8 cellular contexts compared by ENCODE assay signal in the genomic region with DNA sequence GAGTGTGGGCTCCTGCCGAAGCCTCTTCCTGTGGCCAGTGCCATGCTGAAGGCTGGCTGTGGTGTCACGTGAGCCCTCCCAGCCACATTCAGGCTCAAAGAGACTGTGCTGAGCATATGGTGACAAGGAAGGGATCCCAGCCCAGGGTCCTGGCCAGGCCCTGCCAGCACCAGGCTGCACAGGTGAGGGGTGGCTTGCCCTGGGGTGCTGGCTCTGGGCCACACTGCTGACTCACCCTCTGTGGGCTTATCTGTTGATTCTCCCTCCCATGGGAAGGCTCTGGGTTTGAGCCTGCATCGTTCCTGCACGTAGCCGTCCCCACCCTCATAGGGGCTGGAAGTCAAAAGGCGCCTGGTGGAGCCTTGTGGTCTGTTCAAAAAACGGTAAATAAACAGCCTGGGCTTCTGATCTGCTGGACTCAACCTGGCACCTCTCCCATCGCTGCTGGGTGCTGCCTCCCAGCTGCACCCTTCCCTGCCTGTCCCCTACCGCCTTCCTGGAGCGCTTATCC. TPM values are rescaled to one million over a fixed set of nuclear protein-coding genes. Genes with fewer than 3 reads are reported as not detected.
DNase-seq lines count a peak whose midpoint lies in the region; ATAC-seq, FAIRE-seq and TF ChIP-seq lines count a peak whose summit lies in the region.

No MANE protein-coding gene starts in this region.

- H3K4me1 ChIP-seq in CD4-positive, CD25-positive, alpha-beta regulatory T cell (ENCODE audit: control insufficient read depth, insufficient read depth, low read length, poor library complexity, severe bottlenecking) = peaks cover 25% of the 10 kb centered on the region
- H3K4me1 ChIP-seq in keratinocyte (ENCODE audit: control insufficient read depth, extremely low read depth, insufficient read depth, low read length) = peaks cover 54% of the 10 kb centered on the region

- no peak overlapping the region for H2AFZ ChIP-seq in keratinocyte (ENCODE audit: control insufficient read depth, low read length)

- H3K4me3 ChIP-seq in CD4-positive, CD25-positive, alpha-beta regulatory T cell (ENCODE audit: low read depth, low read length) = no peak overlapping the region
- H3K4me3 ChIP-seq in keratinocyte (ENCODE audit: control insufficient read depth in 2 of 3, extremely low read depth in 1 of 3, insufficient read depth in 2 of 3, low read depth in 1 of 3, low read length in 3 of 3) (peak overlapping the region in 1 of 3 experiments; percentile 9), coronary artery (no peak overlapping the region)

- no peak overlapping the region for H3K27ac ChIP-seq in CD4-positive, CD25-positive, alpha-beta regulatory T cell (ENCODE audit: insufficient read depth, low read length, poor library complexity, severe bottlenecking)
- peak overlapping the region; percentile 63 for H3K27ac ChIP-seq in keratinocyte (ENCODE audit: control insufficient read depth, insufficient read depth, low read length)
- H3K27ac ChIP-seq in temporal lobe (ENCODE audit: low read depth, low read length) = peak overlapping the region; percentile 97
- peak overlapping the region in 1 of 2 donors; percentile 66 for H3K27ac ChIP-seq in coronary artery

- peak; percentile 46 for FAIRE-seq in keratinocyte (lab: Jason Lieb, UNC)

- no peak for DNase-seq in CD4-positive, CD25-positive, alpha-beta regulatory T cell
- DNase-seq in LHCN-M2 (ENCODE audit: low read depth) = peak; percentile 54
- peak; percentile 58 for DNase-seq in amniotic epithelial cell (ENCODE audit: low read depth)
- peak; percentile 40 for DNase-seq in keratinocyte (ENCODE audit: low read depth, low spot score)
- no peak for DNase-seq in OCI-M2 (lab: John Stamatoyannopoulos, UW; ENCODE audit: unreplicated experiment)
- no peak for DNase-seq in effector CD8-positive, alpha-beta T cell (lab: John Stamatoyannopoulos, UW)
- DNase-seq in coronary artery (ENCODE audit: low spot score) = no peak

- peaks cover 78% of the 10 kb centered on the region for H3K79me2 ChIP-seq in keratinocyte (ENCODE audit: control insufficient read depth, insufficient read depth, low read length)

- peaks cover 34% of the 10 kb centered on the region for H4K20me1 ChIP-seq in keratinocyte (ENCODE audit: control insufficient read depth, extremely low read depth, insufficient read depth, low read length)

- peak overlapping the region; percentile 68 for H3K4me2 ChIP-seq in keratinocyte (ENCODE audit: control insufficient read depth, extremely low read depth, insufficient read depth, low read depth, low read length)

- H3K36me3 Mint-ChIP-seq in CD4-positive, CD25-positive, alpha-beta regulatory T cell = no peaks in the 10 kb centered on the region

- H3K27me3 ChIP-seq in CD4-positive, CD25-positive, alpha-beta regulatory T cell (ENCODE audit: control insufficient read depth, insufficient read depth, low read length) = no peaks in the 10 kb centered on the region
- no peaks in the 10 kb centered on the region for H3K27me3 ChIP-seq in keratinocyte (ENCODE audit: control insufficient read depth, extremely low read depth, insufficient read depth, low read length)

- no peaks in the 10 kb centered on the region for H3K27me3 Mint-ChIP-seq in CD4-positive, CD25-positive, alpha-beta regulatory T cell

- no peaks in the 10 kb centered on the region for H3K9me3 Mint-ChIP-seq in CD4-positive, CD25-positive, alpha-beta regulatory T cell

- no peak for TF ChIP-seq CTCF in keratinocyte (optimal IDR thresholded peaks at IDR 0.05 in 1 of 3, IDR thresholded peaks at IDR 0.05 in 1 of 3, conservative IDR thresholded peaks at IDR 0.05 in 1 of 3; ENCODE audit: extremely low read depth in 1 of 3, insufficient read depth in 2 of 3, low read length in 3 of 3)
- TF ChIP-seq CTCF in coronary artery (IDR thresholded peaks at IDR 0.05) = no peak

- peak overlapping the region; percentile 73 to 93 (median 89) for H3K27ac Mint-ChIP-seq in CD4-positive, CD25-positive, alpha-beta regulatory T cell

- H3K9ac ChIP-seq in keratinocyte (ENCODE audit: control insufficient read depth, extremely low read depth, insufficient read depth, low read length) = peak overlapping the region; percentile 55

- H3K9me3 ChIP-seq in CD4-positive, CD25-positive, alpha-beta regulatory T cell (ENCODE audit: control insufficient read depth in 2 of 2, low read length in 2 of 2) = no peaks in the 10 kb centered on the region
- no peaks in the 10 kb centered on the region for H3K9me3 ChIP-seq in keratinocyte (ENCODE audit: control insufficient read depth, low read depth, low read length)

- peaks cover 10% of the 10 kb centered on the region for H3K9me1 ChIP-seq in keratinocyte (ENCODE audit: control insufficient read depth, extremely low read depth, insufficient read depth, low read length)

- no peaks in the 10 kb centered on the region for H3K36me3 ChIP-seq in CD4-positive, CD25-positive, alpha-beta regulatory T cell (ENCODE audit: control insufficient read depth, insufficient read depth, low read length)
- peaks cover 0 to 1% of the 10 kb centered on the region in 2 experiments for H3K36me3 ChIP-seq in keratinocyte (ENCODE audit: control insufficient read depth in 2 of 2, extremely low read depth in 1 of 2, insufficient read depth in 2 of 2, low read length in 2 of 2)

- peak; percentile 14 to 31 for ATAC-seq in CD4-positive, CD25-positive, alpha-beta regulatory T cell (ENCODE audit: low read depth in 2 of 2)

- dilution Hi-C loops in keratinocyte (cut with MboI; ENCODE audit: extremely low pct_ligation_motif_present, low sequenced_read_pairs) = no loop called here

- peaks cover 0 to 92% (median 40%) of the 10 kb centered on the region in 4 donors for H3K4me1 Mint-ChIP-seq in CD4-positive, CD25-positive, alpha-beta regulatory T cell

- H3K4me3 Mint-ChIP-seq in CD4-positive, CD25-positive, alpha-beta regulatory T cell = no peak overlapping the region

RNA-seq across cellular contexts. Expression of gene DNM2, which starts 31.1 kb away (rescaled TPM):
- 269 TPM for total RNA-seq in CD4-positive, CD25-positive, alpha-beta regulatory T cell
- 10 to 100 TPM; 61.8 to 63.6 (median 62.8) TPM for polyA plus RNA-seq in CD4-positive, CD25-positive, alpha-beta regulatory T cell
- total RNA-seq in LHCN-M2 (2014; rRNA removed) (75.3 and 80.3 TPM in 2 replicates), temporal lobe (32.5 TPM)
- polyA plus RNA-seq in LHCN-M2 (2012) = 87.0 TPM
- 60.1 to 71.4 TPM (median 63.5 TPM) in 3 replicates for polyA plus RNA-seq in keratinocyte
- 86.4 TPM for polyA plus RNA-seq in keratinocyte (2011; ENCODE audit: low read depth)
- polyA plus RNA-seq in keratinocyte (2011; cell fraction: cytosol; rRNA removed) = 45.7 and 57.6 TPM in 2 replicates
- 115 and 147 TPM in 2 replicates for polyA plus RNA-seq in keratinocyte (2011; cell fraction: nucleus; rRNA removed)
- polyA plus RNA-seq in keratinocyte (2012; ENCODE audit: low replicate concordance) = 83.1 and 89.6 TPM in 2 replicates
- 124 to 251 TPM (median 207 TPM) in 3 replicates for polyA minus RNA-seq in keratinocyte
- 141 TPM for polyA minus RNA-seq in keratinocyte (2011; cell fraction: cytosol; rRNA and poly(A)+ RNA removed)
- polyA minus RNA-seq in keratinocyte (2011; cell fraction: nucleus; rRNA and poly(A)+ RNA removed) = 112 and 147 TPM in 2 replicates

RNA-seq across cellular contexts. Expression of gene QTRT1, which starts 47.7 kb away (rescaled TPM):
- 37.2 TPM for total RNA-seq in CD4-positive, CD25-positive, alpha-beta regulatory T cell
- polyA plus RNA-seq in CD4-positive, CD25-positive, alpha-beta regulatory T cell = 10 to 100 TPM; 30.6 to 43.7 (median 36.9) TPM
- total RNA-seq in LHCN-M2 (2014; rRNA removed) (37.8 and 41.4 TPM in 2 replicates), temporal lobe (31.7 TPM)
- polyA plus RNA-seq in LHCN-M2 (2012) = 39.2 TPM
- 25.9 to 34.6 TPM (median 31.3 TPM) in 3 replicates for polyA plus RNA-seq in keratinocyte
- polyA plus RNA-seq in keratinocyte (2011; ENCODE audit: low read depth) = 9.5 TPM
- polyA plus RNA-seq in keratinocyte (2011; cell fraction: cytosol; rRNA removed) = 7.0 and 16.2 TPM in 2 replicates
- polyA plus RNA-seq in keratinocyte (2011; cell fraction: nucleus; rRNA removed) = 98.0 and 109 TPM in 2 replicates
- polyA plus RNA-seq in keratinocyte (2012; ENCODE audit: low replicate concordance) = 31.1 and 33.2 TPM in 2 replicates
- polyA minus RNA-seq in keratinocyte = 9.4 to 20.9 TPM (median 12.9 TPM) in 3 replicates
- 17.1 TPM for polyA minus RNA-seq in keratinocyte (2011; cell fraction: cytosol; rRNA and poly(A)+ RNA removed)
- polyA minus RNA-seq in keratinocyte (2011; cell fraction: nucleus; rRNA and poly(A)+ RNA removed) = 10.2 and 12.4 TPM in 2 replicates

Comparison
In these comparisons a context has a peak if more than half of its experiments do, and no peak if none do; other contexts are left out.
1. DNase-seq: peak in LHCN-M2 (single experiment), amniotic epithelial cell (single experiment) and keratinocyte (single experiment); none in CD4-positive, CD25-positive, alpha-beta regulatory T cell (0 of 3), OCI-M2 (single experiment), effector CD8-positive, alpha-beta T cell (single experiment) and coronary artery (single experiment).